ENCODE assay signal across 14 cellular contexts in the genomic region with DNA sequence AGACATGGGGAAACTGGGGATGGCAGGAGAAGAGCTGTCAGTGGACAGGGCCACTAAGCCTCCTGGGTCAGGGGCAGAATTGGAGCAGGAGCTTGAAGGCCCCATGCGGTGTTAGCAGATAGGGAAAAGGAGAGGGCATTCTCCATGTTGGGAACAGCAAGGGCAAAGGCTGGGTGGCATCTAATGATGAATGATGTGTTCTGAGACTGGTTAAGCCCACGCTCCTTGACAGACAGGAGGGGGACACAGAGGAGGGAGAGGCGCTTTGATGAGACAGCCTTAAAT.
DNase-seq lines count a peak whose midpoint lies in the region; ATAC-seq and TF ChIP-seq lines count a peak whose summit lies in the region.
"Had no signal": no experiment of that assay in that cellular context is flagged by ENCODE, and none has a peak within 500 bp of the region (broad histone marks: within the 10 kb centered on the region; RNA-seq: fewer than 3 reads in every experiment).

No MANE protein-coding gene starts in this region.

- ATAC-seq in natural killer cell treated with Interleukin-12 subunit alpha and Interleukin-12 subunit beta and Interleukin-15 and Interleukin-18, amount 100 ng/mL, for 72 hours: no peak
- no peak for ATAC-seq in natural killer cell
- ATAC-seq in HG03108 (IDR thresholded peaks at IDR 0.05; ENCODE audit: unreplicated experiment): no peak
- ATAC-seq: A549, Right ventricle myocardium inferior had no signal

- peaks cover 6 to 13% of the 10 kb centered on the region in 2 donors for H3K4me1 Mint-ChIP-seq in natural killer cell treated with Interleukin-12 subunit alpha and Interleukin-12 subunit beta and Interleukin-15 and Interleukin-18, amount 100 ng/mL, for 72 hours (ENCODE audit: low read depth in 2 of 2)
- H3K4me1 Mint-ChIP-seq in natural killer cell: no peaks in the 10 kb centered on the region
- H3K4me1 Mint-ChIP-seq in nephron: peaks cover 49% of the 10 kb centered on the region
- no peaks in the 10 kb centered on the region for H3K4me1 Mint-ChIP-seq in CD8-positive, alpha-beta memory T cell

- H3K36me3 ChIP-seq in CD8-positive, alpha-beta memory T cell (ENCODE audit: insufficient read depth, low read length): no peaks in the 10 kb centered on the region

- H3K4me3 ChIP-seq in coronary artery: no peak overlapping the region
- no peak overlapping the region for H3K4me3 ChIP-seq in CD8-positive, alpha-beta memory T cell (ENCODE audit: low read length)
- H3K4me3 ChIP-seq: A549, PC-9 had no signal

- TF ChIP-seq CTCF in natural killer cell (IDR thresholded peaks at IDR 0.05) (no peak), coronary artery (IDR thresholded peaks at IDR 0.05) (no peak), nephron (IDR thresholded peaks at IDR 0.05; ENCODE audit: unreplicated experiment in 3 of 3) (no peak), GM13977 (IDR thresholded peaks at IDR 0.05; ENCODE audit: extremely low read depth, insufficient read depth, missing control alignments) (no peak)

- intact Hi-C loops in natural killer cell (cut with micrococcal nuclease): no loop called here

- no peaks in the 10 kb centered on the region for H3K27me3 ChIP-seq in CD8-positive, alpha-beta memory T cell (ENCODE audit: insufficient read depth, low read length, poor library complexity, severe bottlenecking)

- CTCF ChIA-PET in CD8-positive, alpha-beta memory T cell (lab: Charles Lee): no interaction called here

- no peaks in the 10 kb centered on the region for H3K4me1 ChIP-seq in CD8-positive, alpha-beta memory T cell (ENCODE audit: insufficient read depth, low read length)

- no peaks in the 10 kb centered on the region for H3K36me3 Mint-ChIP-seq in natural killer cell treated with Interleukin-12 subunit alpha and Interleukin-12 subunit beta and Interleukin-15 and Interleukin-18, amount 100 ng/mL, for 72 hours
- H3K36me3 Mint-ChIP-seq in natural killer cell (no peaks in the 10 kb centered on the region), nephron (ENCODE audit: low read depth) (no peaks in the 10 kb centered on the region)
- no peaks in the 10 kb centered on the region for H3K36me3 Mint-ChIP-seq in CD8-positive, alpha-beta memory T cell

- no peak overlapping the region for H3K27ac ChIP-seq in coronary artery
- H3K27ac ChIP-seq in CD8-positive, alpha-beta memory T cell (ENCODE audit: low read depth, low read length): no peak overlapping the region

- H3K9me3 ChIP-seq in CD8-positive, alpha-beta memory T cell (ENCODE audit: low read length): no peaks in the 10 kb centered on the region
- H3K9me3 ChIP-seq: A549 had no signal

- POLR2A ChIA-PET in CD8-positive, alpha-beta memory T cell (lab: Charles Lee): no interaction called here

- in situ Hi-C loops in GM13977 (cut with MboI; ENCODE audit: low pct_unique_long_range_greater_than_20kb, low sequenced_read_pairs, unreplicated experiment): no loop called here

- peak; percentile 48 for DNase-seq in natural killer cell treated with Interleukin-12 subunit alpha and Interleukin-12 subunit beta and Interleukin-15 and Interleukin-18, amount 100 ng/mL, for 72 hours (ENCODE audit: low spot score)
- no peak for DNase-seq in natural killer cell
- DNase-seq in coronary artery (ENCODE audit: low spot score): peak; percentile 40
- no peak for DNase-seq in occipital lobe (lab: John Stamatoyannopoulos, UW)
- DNase-seq in GM13977 (ENCODE audit: low spot score): no peak
- no peak for DNase-seq in CD8-positive, alpha-beta memory T cell
- DNase-seq: HCEC 1CT, MV-4-11, NCI-H2081 treated with DMSO at 0.1 percent for 48 hours had no signal

- peaks cover 0 to 7% of the 10 kb centered on the region in 2 donors for H3K27me3 Mint-ChIP-seq in natural killer cell treated with Interleukin-12 subunit alpha and Interleukin-12 subunit beta and Interleukin-15 and Interleukin-18, amount 100 ng/mL, for 72 hours
- no peaks in the 10 kb centered on the region for H3K27me3 Mint-ChIP-seq in natural killer cell (ENCODE audit: low read depth in 2 of 2)
- H3K27me3 Mint-ChIP-seq in nephron (ENCODE audit: low read depth): peaks cover 4% of the 10 kb centered on the region
- H3K27me3 Mint-ChIP-seq in CD8-positive, alpha-beta memory T cell: peaks cover 2 to 3% of the 10 kb centered on the region in 2 donors

- H3K4me3 Mint-ChIP-seq in natural killer cell treated with Interleukin-12 subunit alpha and Interleukin-12 subunit beta and Interleukin-15 and Interleukin-18, amount 100 ng/mL, for 72 hours: no peak overlapping the region
- no peak overlapping the region for H3K4me3 Mint-ChIP-seq in natural killer cell
- H3K4me3 Mint-ChIP-seq in nephron: no peak overlapping the region
- H3K4me3 Mint-ChIP-seq in CD8-positive, alpha-beta memory T cell: no peak overlapping the region

- no peaks in the 10 kb centered on the region for H3K9me3 Mint-ChIP-seq in natural killer cell treated with Interleukin-12 subunit alpha and Interleukin-12 subunit beta and Interleukin-15 and Interleukin-18, amount 100 ng/mL, for 72 hours
- no peaks in the 10 kb centered on the region for H3K9me3 Mint-ChIP-seq in natural killer cell
- no peaks in the 10 kb centered on the region for H3K9me3 Mint-ChIP-seq in nephron
- H3K9me3 Mint-ChIP-seq in CD8-positive, alpha-beta memory T cell: no peaks in the 10 kb centered on the region

- H3K27ac Mint-ChIP-seq in natural killer cell treated with Interleukin-12 subunit alpha and Interleukin-12 subunit beta and Interleukin-15 and Interleukin-18, amount 100 ng/mL, for 72 hours: peak overlapping the region in 1 of 2 donors; percentile 40
- H3K27ac Mint-ChIP-seq in natural killer cell (no peak overlapping the region), nephron (peak overlapping the region; percentile 62 to 75 (median 74))
- H3K27ac Mint-ChIP-seq in CD8-positive, alpha-beta memory T cell: no peak overlapping the region

Comparison
In these comparisons a context has a peak if more than half of its experiments do, and no peak if none do; other contexts are left out.
1. DNase-seq: peak in natural killer cell treated with Interleukin-12 subunit alpha and Interleukin-12 subunit beta and Interleukin-15 and Interleukin-18, amount 100 ng/mL, for 72 hours (single experiment) and coronary artery (single experiment); none in natural killer cell (single experiment), occipital lobe (single experiment), GM13977 (single experiment) and CD8-positive, alpha-beta memory T cell (0 of 5).
2. H3K27ac Mint-ChIP-seq: peak in nephron (3 of 3); none in natural killer cell (0 of 2) and CD8-positive, alpha-beta memory T cell (0 of 8).